19 cellular contexts compared by ENCODE assay signal in genomic region chr4:16195209-16195608, GRCh38. TPM values are rescaled to one million over a fixed set of nuclear protein-coding genes. Genes with fewer than 3 reads are reported as not detected.
DNase-seq lines count a peak whose midpoint lies in the region; ATAC-seq lines count a peak whose summit lies in the region.
"Had no signal": no experiment of that assay in that cellular context is flagged by ENCODE, and none has a peak within 500 bp of the region (broad histone marks: within the 10 kb centered on the region; RNA-seq: fewer than 3 reads in every experiment).

No MANE protein-coding gene starts in this region.

- no peak overlapping the region for H3K4me3 ChIP-seq in SJCRH30
- H3K4me3 ChIP-seq: A549 had no signal

- no peak overlapping the region for H3K4me3 Mint-ChIP-seq in activated naive CD8-positive, alpha-beta T cell
- no peak overlapping the region for H3K4me3 Mint-ChIP-seq in activated naive CD8-positive, alpha-beta T cell treated with anti-CD3 and anti-CD28 coated beads, Interleukin-2, amount 50 U/mL, for 24 hours
- H3K4me3 Mint-ChIP-seq in stimulated activated effector memory CD8-positive, alpha-beta T cell treated with anti-CD3 and anti-CD28 coated beads, Interleukin-12 subunit alpha, Interleukin-12 subunit beta, amount 100 ng/mL, for 72 hours, result no peak overlapping the region

- peaks cover 8% of the 10 kb centered on the region; the same call in 1 of the 2 replicates for H3K36me3 ChIP-seq in SJCRH30

- no peaks in the 10 kb centered on the region for H3K9me3 ChIP-seq in SJCRH30 (replicated peaks)
- H3K9me3 ChIP-seq: A549 had no signal

- peaks cover 35% of the 10 kb centered on the region for H3K4me1 Mint-ChIP-seq in activated naive CD8-positive, alpha-beta T cell (ENCODE audit: low read depth)
- H3K4me1 Mint-ChIP-seq in activated naive CD8-positive, alpha-beta T cell treated with anti-CD3 and anti-CD28 coated beads, Interleukin-2, amount 50 U/mL, for 24 hours, result peaks cover 33% of the 10 kb centered on the region
- H3K4me1 Mint-ChIP-seq in stimulated activated effector memory CD8-positive, alpha-beta T cell treated with anti-CD3 and anti-CD28 coated beads, Interleukin-12 subunit alpha, Interleukin-12 subunit beta, amount 100 ng/mL, for 72 hours, result peaks cover 10% of the 10 kb centered on the region

- intact Hi-C loops in posterior cingulate gyrus (cut with DNase I), result loop anchor here (5.0 kb wide), 1 partner anchor 67 kb away; no protein-coding TSS in a partner anchor

- H3K36me3 Mint-ChIP-seq in activated naive CD8-positive, alpha-beta T cell, result peaks cover 12% of the 10 kb centered on the region
- H3K36me3 Mint-ChIP-seq in activated naive CD8-positive, alpha-beta T cell treated with anti-CD3 and anti-CD28 coated beads, Interleukin-2, amount 50 U/mL, for 24 hours (ENCODE audit: low read depth), result peaks cover 25% of the 10 kb centered on the region
- peaks cover 38% of the 10 kb centered on the region for H3K36me3 Mint-ChIP-seq in stimulated activated effector memory CD8-positive, alpha-beta T cell treated with anti-CD3 and anti-CD28 coated beads, Interleukin-12 subunit alpha, Interleukin-12 subunit beta, amount 100 ng/mL, for 72 hours

- no peak for DNase-seq in activated naive CD8-positive, alpha-beta T cell treated with anti-CD3 and anti-CD28 coated beads, Interleukin-2, amount 50 U/mL, for 24 hours
- peak; percentile 51 for DNase-seq in NCI-H187 treated with DMSO at 0.1 percent for 48 hours (lab: John Stamatoyannopoulos, UW)
- peak; percentile 37 for DNase-seq in NCI-H82 treated with DMSO at 0.1 percent for 48 hours (lab: John Stamatoyannopoulos, UW; ENCODE audit: unreplicated experiment)
- DNase-seq in stimulated activated effector memory CD8-positive, alpha-beta T cell treated with anti-CD3 and anti-CD28 coated beads, Interleukin-12 subunit alpha, Interleukin-12 subunit beta, amount 100 ng/mL, for 72 hours (ENCODE audit: low spot score in 2 of 2), result no peak
- no peak for DNase-seq in posterior cingulate gyrus
- DNase-seq in SJCRH30, result no peak
- no peak for DNase-seq in stimulated activated CD8-positive, alpha-beta memory T cell treated with anti-CD3 and anti-CD28 coated beads, Interleukin-4, amount 100 ng/mL, for 48 hours
- DNase-seq: C1 segment of cervical spinal cord, COR-L47, NCI-H1048, NCI-H1694, NCI-H2171 treated with DMSO at 0.1 percent for 48 hours, NCI-H510A, OCI-M1, RPMI8226, SW 1271 had no signal

- peaks cover 17% of the 10 kb centered on the region for H3K4me1 ChIP-seq in SJCRH30

- no peaks in the 10 kb centered on the region for H3K9me3 Mint-ChIP-seq in activated naive CD8-positive, alpha-beta T cell (ENCODE audit: low read depth)
- H3K9me3 Mint-ChIP-seq in activated naive CD8-positive, alpha-beta T cell treated with anti-CD3 and anti-CD28 coated beads, Interleukin-2, amount 50 U/mL, for 24 hours, result no peaks in the 10 kb centered on the region
- H3K9me3 Mint-ChIP-seq in stimulated activated effector memory CD8-positive, alpha-beta T cell treated with anti-CD3 and anti-CD28 coated beads, Interleukin-12 subunit alpha, Interleukin-12 subunit beta, amount 100 ng/mL, for 72 hours, result no peaks in the 10 kb centered on the region

- no peaks in the 10 kb centered on the region for H3K27me3 ChIP-seq in SJCRH30

- no peak overlapping the region for H3K27ac ChIP-seq in SJCRH30
- H3K27ac ChIP-seq: A549, KMS-11 had no signal

- ATAC-seq in activated naive CD8-positive, alpha-beta T cell treated with anti-CD3 and anti-CD28 coated beads, Interleukin-2, amount 50 U/mL, for 24 hours, result no peak
- no peak for ATAC-seq in stimulated activated effector memory CD8-positive, alpha-beta T cell treated with anti-CD3 and anti-CD28 coated beads, Interleukin-12 subunit alpha, Interleukin-12 subunit beta, amount 100 ng/mL, for 72 hours
- ATAC-seq: A549 had no signal

- H3K27ac Mint-ChIP-seq in activated naive CD8-positive, alpha-beta T cell, result peak overlapping the region; percentile 4
- no peak overlapping the region for H3K27ac Mint-ChIP-seq in activated naive CD8-positive, alpha-beta T cell treated with anti-CD3 and anti-CD28 coated beads, Interleukin-2, amount 50 U/mL, for 24 hours
- H3K27ac Mint-ChIP-seq in stimulated activated effector memory CD8-positive, alpha-beta T cell treated with anti-CD3 and anti-CD28 coated beads, Interleukin-12 subunit alpha, Interleukin-12 subunit beta, amount 100 ng/mL, for 72 hours, result peak overlapping the region; percentile 43

- no peaks in the 10 kb centered on the region for H3K27me3 Mint-ChIP-seq in activated naive CD8-positive, alpha-beta T cell
- no peaks in the 10 kb centered on the region for H3K27me3 Mint-ChIP-seq in activated naive CD8-positive, alpha-beta T cell treated with anti-CD3 and anti-CD28 coated beads, Interleukin-2, amount 50 U/mL, for 24 hours

RNA-seq across cellular contexts. Expression of gene TAPT1, which starts 31.1 kb away (rescaled TPM):
- 11.3 and 17.4 TPM in 2 replicates for total RNA-seq in SJCRH30 (2014; rRNA removed; shearing (Covaris generic))

Comparison
In these comparisons a context has a peak if more than half of its experiments do, and no peak if none do; other contexts are left out.
1. DNase-seq: peak in NCI-H187 treated with DMSO at 0.1 percent for 48 hours (single experiment) and NCI-H82 treated with DMSO at 0.1 percent for 48 hours (single experiment); none in activated naive CD8-positive, alpha-beta T cell treated with anti-CD3 and anti-CD28 coated beads, Interleukin-2, amount 50 U/mL, for 24 hours (single experiment), stimulated activated effector memory CD8-positive, alpha-beta T cell treated with anti-CD3 and anti-CD28 coated beads, Interleukin-12 subunit alpha, Interleukin-12 subunit beta, amount 100 ng/mL, for 72 hours (0 of 2), posterior cingulate gyrus (0 of 10), SJCRH30 (0 of 2) and stimulated activated CD8-positive, alpha-beta memory T cell treated with anti-CD3 and anti-CD28 coated beads, Interleukin-4, amount 100 ng/mL, for 48 hours (single experiment).